ENCODE assay signal across 18 cellular contexts in genomic region chr7:29400435-29400834, GRCh38.
DNase-seq lines count a peak whose midpoint lies in the region; ATAC-seq, FAIRE-seq and TF ChIP-seq lines count a peak whose summit lies in the region.
"Had no signal": no experiment of that assay in that cellular context is flagged by ENCODE, and none has a peak within 500 bp of the region (broad histone marks: within the 10 kb centered on the region; RNA-seq: fewer than 3 reads in every experiment).

No MANE protein-coding gene starts in this region.

- TF ChIP-seq CTCF in glutamatergic neuron (IDR thresholded peaks at IDR 0.05; ENCODE audit: partially characterized antibody, unreplicated experiment) = no peak
- no peak for TF ChIP-seq CTCF in coronary artery (IDR thresholded peaks at IDR 0.05)

- no peak overlapping the region for H3K27ac ChIP-seq in coronary artery
- H3K27ac ChIP-seq: HL-60 had no signal

- no peak for ATAC-seq in HG03442 (IDR thresholded peaks at IDR 0.05; ENCODE audit: unreplicated experiment)
- ATAC-seq: GM23338 had no signal

- peaks cover 5% of the 10 kb centered on the region for H3K9me3 Mint-ChIP-seq in glutamatergic neuron (ENCODE audit: unreplicated experiment)
- H3K9me3 Mint-ChIP-seq: GM23338 had no signal

- peak overlapping the region; percentile 38 for H3K27ac Mint-ChIP-seq in glutamatergic neuron (ENCODE audit: unreplicated experiment)
- H3K27ac Mint-ChIP-seq: CD4-positive, CD25-positive, alpha-beta regulatory T cell; GM23338 had no signal

- H3K4me3 ChIP-seq in coronary artery = no peak overlapping the region
- H3K4me3 ChIP-seq: GM23338 had no signal

- peaks cover 13% of the 10 kb centered on the region for H3K36me3 Mint-ChIP-seq in glutamatergic neuron (ENCODE audit: unreplicated experiment)
- H3K36me3 Mint-ChIP-seq: CD4-positive, CD25-positive, alpha-beta regulatory T cell had no signal

- H3K27me3 Mint-ChIP-seq in glutamatergic neuron (ENCODE audit: unreplicated experiment) = peaks cover 3% of the 10 kb centered on the region

- H3K4me1 Mint-ChIP-seq in glutamatergic neuron (ENCODE audit: low read depth, unreplicated experiment) = peaks cover 19% of the 10 kb centered on the region
- H3K4me1 Mint-ChIP-seq: CD4-positive, CD25-positive, alpha-beta regulatory T cell had no signal

- DNase-seq in NCI-H524 (lab: John Stamatoyannopoulos, UW) (peak; percentile 10 to 55), NCI-H524 treated with DMSO at 0.1 percent for 48 hours (lab: John Stamatoyannopoulos, UW) (no peak), NCI-H2171 treated with DMSO at 0.1 percent for 48 hours (lab: John Stamatoyannopoulos, UW) (peak; percentile 64), glutamatergic neuron (no peak), urothelium cell line (ENCODE audit: low spot score) (no peak), coronary artery (ENCODE audit: low spot score) (no peak), SKM-1 treated with dmso at 0.1 percent for 144 hours (lab: John Stamatoyannopoulos, UW; ENCODE audit: unreplicated experiment) (no peak)
- DNase-seq: BE2C; CD4-positive, CD25-positive, alpha-beta regulatory T cell; DMS153; DMS79; GF-D8; HCEC 1CT; IMR-90 had no signal

- peak; percentile 48 for FAIRE-seq in urothelium cell line (lab: Jason Lieb, UNC)
- FAIRE-seq: H54 had no signal

- no peak overlapping the region for H3K4me3 Mint-ChIP-seq in glutamatergic neuron (ENCODE audit: unreplicated experiment)
- H3K4me3 Mint-ChIP-seq: CD4-positive, CD25-positive, alpha-beta regulatory T cell; GM23338 had no signal

Comparison
In these comparisons a context has a peak if more than half of its experiments do, and no peak if none do; other contexts are left out.
1. DNase-seq: peak in NCI-H524 (2 of 2) and NCI-H2171 treated with DMSO at 0.1 percent for 48 hours (single experiment); none in NCI-H524 treated with DMSO at 0.1 percent for 48 hours (single experiment), glutamatergic neuron (single experiment), urothelium cell line (single experiment), coronary artery (single experiment) and SKM-1 treated with dmso at 0.1 percent for 144 hours (single experiment).